26 cellular contexts compared by ENCODE assay signal in the genomic region with DNA sequence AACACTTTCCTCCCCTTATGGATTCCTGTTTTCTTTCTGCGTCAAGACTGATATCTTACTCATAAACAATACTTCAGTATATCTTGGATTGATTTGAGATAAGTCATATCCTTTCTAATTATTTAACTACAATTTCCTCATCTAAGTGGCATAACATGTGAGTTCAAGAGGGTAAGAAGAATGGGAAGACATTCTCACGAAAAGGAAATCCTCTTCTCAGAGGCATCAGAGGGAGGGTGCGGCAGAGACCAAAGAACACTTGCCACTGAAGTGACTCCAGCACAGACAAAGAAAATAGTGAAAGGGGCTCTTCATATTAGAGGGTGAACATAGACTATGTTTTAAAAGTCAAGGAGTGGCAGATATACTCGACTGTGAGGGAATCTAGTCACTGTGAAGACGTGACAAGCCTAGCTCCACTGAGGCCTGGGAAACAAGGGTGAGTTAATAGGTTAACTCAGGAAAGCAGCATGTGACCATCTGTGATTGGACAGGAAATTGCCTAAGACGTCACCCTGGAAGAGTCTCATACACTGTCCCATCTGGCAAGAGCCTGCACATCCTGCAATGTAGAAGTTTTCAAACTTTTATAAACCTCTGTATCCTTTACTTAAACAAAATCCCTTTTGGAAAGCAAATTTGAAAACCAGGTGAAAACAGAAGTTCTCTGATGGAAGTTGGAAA. TPM values are rescaled to one million over a fixed set of nuclear protein-coding genes. Genes with fewer than 3 reads are reported as not detected.
DNase-seq lines count a peak whose midpoint lies in the region; ATAC-seq and TF ChIP-seq lines count a peak whose summit lies in the region.
"Had no signal": no experiment of that assay in that cellular context is flagged by ENCODE, and none has a peak within 500 bp of the region (broad histone marks: within the 10 kb centered on the region; RNA-seq: fewer than 3 reads in every experiment).

No MANE protein-coding gene starts in this region.

- H3K4me3 ChIP-seq in left ventricle myocardium inferior, result no peak overlapping the region
- no peak overlapping the region for H3K4me3 ChIP-seq in Panc1 (ENCODE audit: low read depth in 2 of 2, low read length in 2 of 2)
- H3K4me3 ChIP-seq in fibroblast of the aortic adventitia (ENCODE audit: low read depth, low read length), result no peak overlapping the region
- H3K4me3 ChIP-seq in upper lobe of right lung, result no peak overlapping the region
- H3K4me3 ChIP-seq: gastrocnemius medialis, ovary, stomach had no signal

- H3K4me1 ChIP-seq in left ventricle myocardium inferior (peaks cover 14% of the 10 kb centered on the region), Panc1 (ENCODE audit: control insufficient read depth, insufficient read depth, low read length) (no peaks in the 10 kb centered on the region), upper lobe of right lung (no peaks in the 10 kb centered on the region)
- H3K4me1 ChIP-seq: gastrocnemius medialis had no signal

- TF ChIP-seq CTCF in left ventricle myocardium inferior (IDR thresholded peaks at IDR 0.05; ENCODE audit: borderline replicate concordance) (no peak), Panc1 (IDR thresholded peaks at IDR 0.05) (no peak), fibroblast of the aortic adventitia (IDR thresholded peaks at IDR 0.05; ENCODE audit: insufficient read depth, low read length) (no peak), upper lobe of right lung (IDR thresholded peaks at IDR 0.05) (no peak)

- POLR2A ChIA-PET in Panc1 (lab: Charles Lee), result no interaction called here

- no peaks in the 10 kb centered on the region for H3K27me3 ChIP-seq in left ventricle myocardium inferior (ENCODE audit: low read depth)
- peaks cover 10% of the 10 kb centered on the region; the same call in 1 of the 2 replicates for H3K27me3 ChIP-seq in Panc1 (ENCODE audit: control insufficient read depth, insufficient read depth, low read length)
- no peaks in the 10 kb centered on the region for H3K27me3 ChIP-seq in upper lobe of right lung
- H3K27me3 ChIP-seq: gastrocnemius medialis, ovary, stomach had no signal

- DNase-seq in left ventricle myocardium inferior (no peak), cardiac septum (ENCODE audit: low spot score) (no peak), Panc1 (ENCODE audit: low read depth, low spot score) (no peak), fibroblast of the aortic adventitia (ENCODE audit: low read depth) (peak; percentile 63), upper lobe of right lung (no peak), left colon (no peak)
- DNase-seq in activated CD4-positive, alpha-beta T cell treated with anti-CD3 and anti-CD28 coated beads, Interleukin-2, amount 50 U/mL, for 1 hour, result no peak
- DNase-seq: activated CD4-positive, alpha-beta T cell treated with anti-CD3 and anti-CD28 coated beads for 1 hour; activated naive CD4-positive, alpha-beta T cell treated with Interleukin-2 at 50 U/mL for 16 hours; activated T-cell treated with anti-CD3 and anti-CD28 coated beads, Interleukin-2, amount 50 U/mL, for 4 hours; amniotic stem cell; Karpas-422; naive thymus-derived CD8-positive, alpha-beta T cell; NCI-H1694 treated with DMSO at 0.1 percent for 48 hours; NCI-H226; NCI-H748 treated with DMSO at 0.1 percent for 48 hours; OCI-M1; ovary; right cardiac atrium; stomach; trophoblast cell had no signal

- H3K27ac ChIP-seq in left ventricle myocardium inferior (replicated peaks) (peak overlapping the region; percentile 61), Panc1 (ENCODE audit: low read length) (no peak overlapping the region), upper lobe of right lung (no peak overlapping the region)
- H3K27ac ChIP-seq: gastrocnemius medialis, ovary had no signal

- no peaks in the 10 kb centered on the region for H3K36me3 ChIP-seq in left ventricle myocardium inferior
- H3K36me3 ChIP-seq in Panc1 (ENCODE audit: control insufficient read depth, insufficient read depth, low read length), result no peaks in the 10 kb centered on the region
- no peaks in the 10 kb centered on the region for H3K36me3 ChIP-seq in upper lobe of right lung
- H3K36me3 ChIP-seq: gastrocnemius medialis, ovary, stomach had no signal

- no peaks in the 10 kb centered on the region for H3K9me3 ChIP-seq in left ventricle myocardium inferior (replicated peaks)
- no peaks in the 10 kb centered on the region for H3K9me3 ChIP-seq in Panc1 (ENCODE audit: control insufficient read depth, insufficient read depth, low read depth, low read length)
- no peaks in the 10 kb centered on the region for H3K9me3 ChIP-seq in upper lobe of right lung
- H3K9me3 ChIP-seq: gastrocnemius medialis, ovary, stomach had no signal

- CTCF ChIA-PET in Panc1 (lab: Charles Lee), result no interaction called here

- peak; percentile 25; the same call in 1 of the 2 replicates for ATAC-seq in Panc1
- peak; percentile 53 for ATAC-seq in upper lobe of right lung
- no peak for ATAC-seq in left colon
- no peak for ATAC-seq in GM21737 (IDR thresholded peaks at IDR 0.05; ENCODE audit: unreplicated experiment)
- ATAC-seq: activated T-cell treated with anti-CD3 and anti-CD28 coated beads, Interleukin-2, amount 50 U/mL, for 4 hours; naive thymus-derived CD8-positive, alpha-beta T cell; Right ventricle myocardium inferior had no signal

- in situ Hi-C loops in Panc1 (cut with HindIII; ENCODE audit: low pct_unique_long_range_greater_than_20kb, low sequenced_read_pairs), result no loop called here

- no TSS peak for BruUV-seq in Panc1 (replicated peaks; lab: Mats Ljungman, UMichigan)

- intact Hi-C loops in left ventricle myocardium inferior (cut with micrococcal nuclease), result no loop called here
- intact Hi-C loops in cardiac septum (cut with DNase I), result no loop called here
- intact Hi-C loops in Panc1 (cut with micrococcal nuclease; ENCODE audit: unreplicated experiment), result no loop called here
- intact Hi-C loops in upper lobe of right lung (cut with DNase I), result no loop called here
- intact Hi-C loops in left colon (cut with DNase I, micrococcal nuclease), result no loop called here

RNA-seq across cellular contexts. Expression of gene MMP1, which starts 1.8 kb away (rescaled TPM):
- total RNA-seq in left ventricle myocardium inferior (not detected), cardiac septum (0.11 TPM), Panc1 (2021; ENCODE audit: unreplicated experiment) (0.15 TPM), fibroblast of the aortic adventitia (ENCODE audit: low replicate concordance) (13.2 and 3,834 TPM in 2 replicates), upper lobe of right lung (19.1 TPM), left colon (under 1 TPM; 0.75 to 0.79 TPM)
- not detected for polyA plus RNA-seq in Panc1 (2012; ENCODE audit: insufficient read length)
- total RNA-seq: activated T-cell treated with anti-CD3 and anti-CD28 coated beads, Interleukin-2, amount 50 U/mL, for 4 hours; gastrocnemius medialis; naive thymus-derived CD8-positive, alpha-beta T cell; Right ventricle myocardium inferior had no signal
- polyA plus RNA-seq: CD14-positive monocyte; naive thymus-derived CD8-positive, alpha-beta T cell had no signal

RNA-seq across cellular contexts. Expression of gene MMP10, which starts 19.4 kb away (rescaled TPM):
- total RNA-seq in left ventricle myocardium inferior (not detected), cardiac septum (not detected), Panc1 (2021; ENCODE audit: unreplicated experiment) (not detected), fibroblast of the aortic adventitia (ENCODE audit: low replicate concordance) (3.6 TPM in 1 of 2 replicates, not detected in the other), upper lobe of right lung (0.23 TPM), left colon (under 1 TPM in 1 of 2 donors, not detected in 1; 0.47 TPM)
- polyA plus RNA-seq in Panc1 (2012; ENCODE audit: insufficient read length), result not detected
- total RNA-seq: gastrocnemius medialis; mesenteric fat pad; naive thymus-derived CD8-positive, alpha-beta T cell; right cardiac atrium; Right ventricle myocardium inferior had no signal
- polyA plus RNA-seq: CD14-positive monocyte; naive thymus-derived CD8-positive, alpha-beta T cell; right cardiac atrium had no signal

RNA-seq across cellular contexts. Expression of gene MMP3, which starts 43.6 kb away (rescaled TPM):
- total RNA-seq in left ventricle myocardium inferior (not detected), cardiac septum (not detected), Panc1 (2021; ENCODE audit: unreplicated experiment) (not detected), fibroblast of the aortic adventitia (ENCODE audit: low replicate concordance) (3.3 TPM in 1 of 2 replicates, not detected in the other), upper lobe of right lung (not detected), left colon (1 to 10 TPM in 1 of 2 donors, under 1 TPM in 1; 0.50 to 1.3 TPM)
- not detected for polyA plus RNA-seq in Panc1 (2012; ENCODE audit: insufficient read length)
- total RNA-seq: activated T-cell treated with anti-CD3 and anti-CD28 coated beads, Interleukin-2, amount 50 U/mL, for 4 hours; naive thymus-derived CD8-positive, alpha-beta T cell; right cardiac atrium; Right ventricle myocardium inferior had no signal
- polyA plus RNA-seq: CD14-positive monocyte; naive thymus-derived CD8-positive, alpha-beta T cell; right cardiac atrium had no signal

Comparison
In these comparisons a context has a peak if more than half of its experiments do, and no peak if none do; other contexts are left out.
1. ATAC-seq: peak in Panc1 (single experiment) and upper lobe of right lung (single experiment); none in left colon (single experiment) and GM21737 (single experiment).